1 cellular context compared by ENCODE assay signal in the genomic region with DNA sequence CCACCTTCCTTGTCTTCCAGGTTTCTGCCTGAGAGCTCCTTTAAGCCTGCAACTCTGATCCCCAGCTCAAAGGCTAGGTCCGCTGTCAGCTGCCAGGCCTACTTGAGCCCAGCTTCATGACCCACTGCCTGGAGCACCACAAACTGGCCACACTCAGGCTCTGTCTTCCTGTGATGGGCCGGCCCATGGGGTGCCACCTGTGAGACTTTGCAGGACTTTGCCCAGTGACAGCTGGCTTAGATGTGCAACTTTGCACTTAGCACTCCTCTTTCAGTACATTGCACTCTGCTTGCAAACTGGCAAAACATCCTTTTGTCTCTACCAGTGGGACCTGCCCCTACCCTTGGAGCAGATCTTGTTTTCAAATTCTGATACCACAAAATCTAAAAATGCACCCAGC.
TF ChIP-seq lines count a peak whose summit lies in the region.

No MANE protein-coding gene starts in this region.

TF ChIP-seq in HepG2, 621 proteins besides CTCF, POLR2A, EP300 and RAD21 (continued from another document and continues in another):
- TF ChIP-seq, protein P1, sequence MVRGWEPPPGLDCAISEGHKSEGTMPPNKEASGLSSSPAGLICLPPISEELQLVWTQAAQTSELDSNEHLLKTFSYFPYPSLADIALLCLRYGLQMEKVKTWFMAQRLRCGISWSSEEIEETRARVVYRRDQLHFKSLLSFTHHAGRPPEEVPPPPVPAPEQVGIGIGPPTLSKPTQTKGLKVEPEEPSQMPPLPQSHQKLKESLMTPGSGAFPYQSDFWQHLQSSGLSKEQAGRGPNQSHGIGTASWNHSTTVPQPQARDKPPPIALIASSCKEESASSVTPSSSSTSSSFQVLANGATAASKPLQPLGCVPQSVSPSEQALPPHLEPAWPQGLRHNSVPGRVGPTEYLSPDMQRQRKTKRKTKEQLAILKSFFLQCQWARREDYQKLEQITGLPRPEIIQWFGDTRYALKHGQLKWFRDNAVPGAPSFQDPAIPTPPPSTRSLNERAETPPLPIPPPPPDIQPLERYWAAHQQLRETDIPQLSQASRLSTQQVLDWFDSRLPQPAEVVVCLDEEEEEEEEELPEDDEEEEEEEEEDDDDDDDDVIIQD (CRISPR knock-in tag; IDR thresholded peaks at IDR 0.05; ENCODE audit: low read depth), result 0 out of 2 replicates have a peak, but pooled peaks have one; percentile 39
- TF ChIP-seq CREM (IDR thresholded peaks at IDR 0.05) (peak; percentile 15; the same call in 1 of the 2 replicates), CREM (CRISPR knock-in tag; IDR thresholded peaks at IDR 0.05) (no peak), SOX5 (CRISPR knock-in tag; IDR thresholded peaks at IDR 0.05; ENCODE audit: borderline replicate concordance) (0 out of 2 replicates have a peak, but pooled peaks have one; percentile 27), CEBPG (CRISPR knock-in tag; IDR thresholded peaks at IDR 0.05) (0 out of 2 replicates have a peak, but pooled peaks have one; percentile 20), ZNF644 (CRISPR knock-in tag; IDR thresholded peaks at IDR 0.05; ENCODE audit: low read depth) (peak; percentile 52; the same call in 1 of the 2 replicates), RFXAP (CRISPR knock-in tag; IDR thresholded peaks at IDR 0.05; ENCODE audit: borderline replicate concordance) (0 out of 2 replicates have a peak, but pooled peaks have one; percentile 26), POGZ (CRISPR knock-in tag; IDR thresholded peaks at IDR 0.05) (peak; percentile 63), KDM6A (CRISPR knock-in tag; IDR thresholded peaks at IDR 0.05; ENCODE audit: low read depth) (0 out of 2 replicates have a peak, but pooled peaks have one; percentile 41), NFIC (IDR thresholded peaks at IDR 0.05; ENCODE audit: low read length) (no peak), HNF4G (IDR thresholded peaks at IDR 0.05; ENCODE audit: borderline replicate concordance, low read depth, low read length) (peak; percentile 55; the same call in 1 of the 2 replicates), HNF4G (CRISPR knock-in tag; IDR thresholded peaks at IDR 0.05; ENCODE audit: borderline replicate concordance, low read depth) (no peak; the same call in 1 of the 2 replicates), RCOR2 (CRISPR knock-in tag; IDR thresholded peaks at IDR 0.05) (peak; percentile 16; the same call in 1 of the 2 replicates), CBX5 (CRISPR knock-in tag; IDR thresholded peaks at IDR 0.05; ENCODE audit: borderline replicate concordance) (0 out of 2 replicates have a peak, but pooled peaks have one; percentile 19), MED1 (CRISPR knock-in tag; IDR thresholded peaks at IDR 0.05) (peak; percentile 33; the same call in 1 of the 2 replicates), HDAC2 (CRISPR knock-in tag; IDR thresholded peaks at IDR 0.05) (0 out of 2 replicates have a peak, but pooled peaks have one; percentile 24), ZNF788 (CRISPR knock-in tag; IDR thresholded peaks at IDR 0.05; ENCODE audit: borderline replicate concordance) (peak; percentile 39; the same call in 1 of the 2 replicates), ZNF564 (CRISPR knock-in tag; IDR thresholded peaks at IDR 0.05) (0 out of 2 replicates have a peak, but pooled peaks have one; percentile 30), ZNF292 (CRISPR knock-in tag; IDR thresholded peaks at IDR 0.05; ENCODE audit: borderline replicate concordance, low read depth) (peak; percentile 45; the same call in 1 of the 2 replicates), MAFG (CRISPR knock-in tag; IDR thresholded peaks at IDR 0.05) (no peak), HNF4A (CRISPR knock-in tag; IDR thresholded peaks at IDR 0.05) (peak; percentile 93), ZNF329 (CRISPR knock-in tag; IDR thresholded peaks at IDR 0.05; ENCODE audit: low read depth) (no peak)
- TF ChIP-seq, protein P2, sequence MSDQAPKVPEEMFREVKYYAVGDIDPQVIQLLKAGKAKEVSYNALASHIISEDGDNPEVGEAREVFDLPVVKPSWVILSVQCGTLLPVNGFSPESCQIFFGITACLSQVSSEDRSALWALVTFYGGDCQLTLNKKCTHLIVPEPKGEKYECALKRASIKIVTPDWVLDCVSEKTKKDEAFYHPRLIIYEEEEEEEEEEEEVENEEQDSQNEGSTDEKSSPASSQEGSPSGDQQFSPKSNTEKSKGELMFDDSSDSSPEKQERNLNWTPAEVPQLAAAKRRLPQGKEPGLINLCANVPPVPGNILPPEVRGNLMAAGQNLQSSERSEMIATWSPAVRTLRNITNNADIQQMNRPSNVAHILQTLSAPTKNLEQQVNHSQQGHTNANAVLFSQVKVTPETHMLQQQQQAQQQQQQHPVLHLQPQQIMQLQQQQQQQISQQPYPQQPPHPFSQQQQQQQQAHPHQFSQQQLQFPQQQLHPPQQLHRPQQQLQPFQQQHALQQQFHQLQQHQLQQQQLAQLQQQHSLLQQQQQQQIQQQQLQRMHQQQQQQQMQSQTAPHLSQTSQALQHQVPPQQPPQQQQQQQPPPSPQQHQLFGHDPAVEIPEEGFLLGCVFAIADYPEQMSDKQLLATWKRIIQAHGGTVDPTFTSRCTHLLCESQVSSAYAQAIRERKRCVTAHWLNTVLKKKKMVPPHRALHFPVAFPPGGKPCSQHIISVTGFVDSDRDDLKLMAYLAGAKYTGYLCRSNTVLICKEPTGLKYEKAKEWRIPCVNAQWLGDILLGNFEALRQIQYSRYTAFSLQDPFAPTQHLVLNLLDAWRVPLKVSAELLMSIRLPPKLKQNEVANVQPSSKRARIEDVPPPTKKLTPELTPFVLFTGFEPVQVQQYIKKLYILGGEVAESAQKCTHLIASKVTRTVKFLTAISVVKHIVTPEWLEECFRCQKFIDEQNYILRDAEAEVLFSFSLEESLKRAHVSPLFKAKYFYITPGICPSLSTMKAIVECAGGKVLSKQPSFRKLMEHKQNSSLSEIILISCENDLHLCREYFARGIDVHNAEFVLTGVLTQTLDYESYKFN (CRISPR knock-in tag; conservative IDR thresholded peaks at IDR 0.05), result peak; percentile 57
- TF ChIP-seq, protein P3, sequence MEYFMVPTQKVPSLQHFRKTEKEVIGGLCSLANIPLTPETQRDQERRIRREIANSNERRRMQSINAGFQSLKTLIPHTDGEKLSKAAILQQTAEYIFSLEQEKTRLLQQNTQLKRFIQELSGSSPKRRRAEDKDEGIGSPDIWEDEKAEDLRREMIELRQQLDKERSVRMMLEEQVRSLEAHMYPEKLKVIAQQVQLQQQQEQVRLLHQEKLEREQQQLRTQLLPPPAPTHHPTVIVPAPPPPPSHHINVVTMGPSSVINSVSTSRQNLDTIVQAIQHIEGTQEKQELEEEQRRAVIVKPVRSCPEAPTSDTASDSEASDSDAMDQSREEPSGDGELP (IDR thresholded peaks at IDR 0.05; ENCODE audit: borderline replicate concordance, low read depth), result peak; percentile 83
- TF ChIP-seq, protein P4, sequence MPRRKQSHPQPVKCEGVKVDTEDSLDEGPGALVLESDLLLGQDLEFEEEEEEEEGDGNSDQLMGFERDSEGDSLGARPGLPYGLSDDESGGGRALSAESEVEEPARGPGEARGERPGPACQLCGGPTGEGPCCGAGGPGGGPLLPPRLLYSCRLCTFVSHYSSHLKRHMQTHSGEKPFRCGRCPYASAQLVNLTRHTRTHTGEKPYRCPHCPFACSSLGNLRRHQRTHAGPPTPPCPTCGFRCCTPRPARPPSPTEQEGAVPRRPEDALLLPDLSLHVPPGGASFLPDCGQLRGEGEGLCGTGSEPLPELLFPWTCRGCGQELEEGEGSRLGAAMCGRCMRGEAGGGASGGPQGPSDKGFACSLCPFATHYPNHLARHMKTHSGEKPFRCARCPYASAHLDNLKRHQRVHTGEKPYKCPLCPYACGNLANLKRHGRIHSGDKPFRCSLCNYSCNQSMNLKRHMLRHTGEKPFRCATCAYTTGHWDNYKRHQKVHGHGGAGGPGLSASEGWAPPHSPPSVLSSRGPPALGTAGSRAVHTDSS (CRISPR knock-in tag; conservative IDR thresholded peaks at IDR 0.05), result no peak
- TF ChIP-seq, protein P5, sequence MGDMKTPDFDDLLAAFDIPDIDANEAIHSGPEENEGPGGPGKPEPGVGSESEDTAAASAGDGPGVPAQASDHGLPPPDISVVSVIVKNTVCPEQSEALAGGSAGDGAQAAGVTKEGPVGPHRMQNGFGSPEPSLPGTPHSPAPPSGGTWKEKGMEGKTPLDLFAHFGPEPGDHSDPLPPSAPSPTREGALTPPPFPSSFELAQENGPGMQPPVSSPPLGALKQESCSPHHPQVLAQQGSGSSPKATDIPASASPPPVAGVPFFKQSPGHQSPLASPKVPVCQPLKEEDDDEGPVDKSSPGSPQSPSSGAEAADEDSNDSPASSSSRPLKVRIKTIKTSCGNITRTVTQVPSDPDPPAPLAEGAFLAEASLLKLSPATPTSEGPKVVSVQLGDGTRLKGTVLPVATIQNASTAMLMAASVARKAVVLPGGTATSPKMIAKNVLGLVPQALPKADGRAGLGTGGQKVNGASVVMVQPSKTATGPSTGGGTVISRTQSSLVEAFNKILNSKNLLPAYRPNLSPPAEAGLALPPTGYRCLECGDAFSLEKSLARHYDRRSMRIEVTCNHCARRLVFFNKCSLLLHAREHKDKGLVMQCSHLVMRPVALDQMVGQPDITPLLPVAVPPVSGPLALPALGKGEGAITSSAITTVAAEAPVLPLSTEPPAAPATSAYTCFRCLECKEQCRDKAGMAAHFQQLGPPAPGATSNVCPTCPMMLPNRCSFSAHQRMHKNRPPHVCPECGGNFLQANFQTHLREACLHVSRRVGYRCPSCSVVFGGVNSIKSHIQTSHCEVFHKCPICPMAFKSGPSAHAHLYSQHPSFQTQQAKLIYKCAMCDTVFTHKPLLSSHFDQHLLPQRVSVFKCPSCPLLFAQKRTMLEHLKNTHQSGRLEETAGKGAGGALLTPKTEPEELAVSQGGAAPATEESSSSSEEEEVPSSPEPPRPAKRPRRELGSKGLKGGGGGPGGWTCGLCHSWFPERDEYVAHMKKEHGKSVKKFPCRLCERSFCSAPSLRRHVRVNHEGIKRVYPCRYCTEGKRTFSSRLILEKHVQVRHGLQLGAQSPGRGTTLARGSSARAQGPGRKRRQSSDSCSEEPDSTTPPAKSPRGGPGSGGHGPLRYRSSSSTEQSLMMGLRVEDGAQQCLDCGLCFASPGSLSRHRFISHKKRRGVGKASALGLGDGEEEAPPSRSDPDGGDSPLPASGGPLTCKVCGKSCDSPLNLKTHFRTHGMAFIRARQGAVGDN (CRISPR knock-in tag; IDR thresholded peaks at IDR 0.05), result peak; percentile 79
- TF ChIP-seq, protein P6, sequence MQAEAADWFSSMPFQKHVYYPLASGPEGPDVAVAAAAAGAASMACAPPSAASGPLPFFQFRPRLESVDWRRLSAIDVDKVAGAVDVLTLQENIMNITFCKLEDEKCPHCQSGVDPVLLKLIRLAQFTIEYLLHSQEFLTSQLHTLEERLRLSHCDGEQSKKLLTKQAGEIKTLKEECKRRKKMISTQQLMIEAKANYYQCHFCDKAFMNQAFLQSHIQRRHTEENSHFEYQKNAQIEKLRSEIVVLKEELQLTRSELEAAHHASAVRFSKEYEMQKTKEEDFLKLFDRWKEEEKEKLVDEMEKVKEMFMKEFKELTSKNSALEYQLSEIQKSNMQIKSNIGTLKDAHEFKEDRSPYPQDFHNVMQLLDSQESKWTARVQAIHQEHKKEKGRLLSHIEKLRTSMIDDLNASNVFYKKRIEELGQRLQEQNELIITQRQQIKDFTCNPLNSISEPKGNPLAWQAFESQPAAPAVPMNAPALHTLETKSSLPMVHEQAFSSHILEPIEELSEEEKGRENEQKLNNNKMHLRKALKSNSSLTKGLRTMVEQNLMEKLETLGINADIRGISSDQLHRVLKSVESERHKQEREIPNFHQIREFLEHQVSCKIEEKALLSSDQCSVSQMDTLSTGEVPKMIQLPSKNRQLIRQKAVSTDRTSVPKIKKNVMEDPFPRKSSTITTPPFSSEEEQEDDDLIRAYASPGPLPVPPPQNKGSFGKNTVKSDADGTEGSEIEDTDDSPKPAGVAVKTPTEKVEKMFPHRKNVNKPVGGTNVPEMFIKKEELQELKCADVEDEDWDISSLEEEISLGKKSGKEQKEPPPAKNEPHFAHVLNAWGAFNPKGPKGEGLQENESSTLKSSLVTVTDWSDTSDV (CRISPR knock-in tag; IDR thresholded peaks at IDR 0.05), result no peak
- TF ChIP-seq, protein P7, sequence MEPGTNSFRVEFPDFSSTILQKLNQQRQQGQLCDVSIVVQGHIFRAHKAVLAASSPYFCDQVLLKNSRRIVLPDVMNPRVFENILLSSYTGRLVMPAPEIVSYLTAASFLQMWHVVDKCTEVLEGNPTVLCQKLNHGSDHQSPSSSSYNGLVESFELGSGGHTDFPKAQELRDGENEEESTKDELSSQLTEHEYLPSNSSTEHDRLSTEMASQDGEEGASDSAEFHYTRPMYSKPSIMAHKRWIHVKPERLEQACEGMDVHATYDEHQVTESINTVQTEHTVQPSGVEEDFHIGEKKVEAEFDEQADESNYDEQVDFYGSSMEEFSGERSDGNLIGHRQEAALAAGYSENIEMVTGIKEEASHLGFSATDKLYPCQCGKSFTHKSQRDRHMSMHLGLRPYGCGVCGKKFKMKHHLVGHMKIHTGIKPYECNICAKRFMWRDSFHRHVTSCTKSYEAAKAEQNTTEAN (CRISPR knock-in tag; conservative IDR thresholded peaks at IDR 0.05), result 0 out of 2 replicates have a peak, but pooled peaks have one; percentile 24
- TF ChIP-seq, protein P8, sequence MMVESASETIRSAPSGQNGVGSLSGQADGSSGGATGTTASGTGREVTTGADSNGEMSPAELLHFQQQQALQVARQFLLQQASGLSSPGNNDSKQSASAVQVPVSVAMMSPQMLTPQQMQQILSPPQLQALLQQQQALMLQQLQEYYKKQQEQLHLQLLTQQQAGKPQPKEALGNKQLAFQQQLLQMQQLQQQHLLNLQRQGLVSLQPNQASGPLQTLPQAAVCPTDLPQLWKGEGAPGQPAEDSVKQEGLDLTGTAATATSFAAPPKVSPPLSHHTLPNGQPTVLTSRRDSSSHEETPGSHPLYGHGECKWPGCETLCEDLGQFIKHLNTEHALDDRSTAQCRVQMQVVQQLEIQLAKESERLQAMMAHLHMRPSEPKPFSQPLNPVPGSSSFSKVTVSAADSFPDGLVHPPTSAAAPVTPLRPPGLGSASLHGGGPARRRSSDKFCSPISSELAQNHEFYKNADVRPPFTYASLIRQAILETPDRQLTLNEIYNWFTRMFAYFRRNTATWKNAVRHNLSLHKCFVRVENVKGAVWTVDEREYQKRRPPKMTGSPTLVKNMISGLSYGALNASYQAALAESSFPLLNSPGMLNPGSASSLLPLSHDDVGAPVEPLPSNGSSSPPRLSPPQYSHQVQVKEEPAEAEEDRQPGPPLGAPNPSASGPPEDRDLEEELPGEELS (CRISPR knock-in tag; IDR thresholded peaks at IDR 0.05), result peak; percentile 38; the same call in 1 of the 2 replicates
- TF ChIP-seq, protein P9, sequence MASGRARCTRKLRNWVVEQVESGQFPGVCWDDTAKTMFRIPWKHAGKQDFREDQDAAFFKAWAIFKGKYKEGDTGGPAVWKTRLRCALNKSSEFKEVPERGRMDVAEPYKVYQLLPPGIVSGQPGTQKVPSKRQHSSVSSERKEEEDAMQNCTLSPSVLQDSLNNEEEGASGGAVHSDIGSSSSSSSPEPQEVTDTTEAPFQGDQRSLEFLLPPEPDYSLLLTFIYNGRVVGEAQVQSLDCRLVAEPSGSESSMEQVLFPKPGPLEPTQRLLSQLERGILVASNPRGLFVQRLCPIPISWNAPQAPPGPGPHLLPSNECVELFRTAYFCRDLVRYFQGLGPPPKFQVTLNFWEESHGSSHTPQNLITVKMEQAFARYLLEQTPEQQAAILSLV (CRISPR knock-in tag; IDR thresholded peaks at IDR 0.05; ENCODE audit: borderline replicate concordance), result no peak
- TF ChIP-seq, protein P10, sequence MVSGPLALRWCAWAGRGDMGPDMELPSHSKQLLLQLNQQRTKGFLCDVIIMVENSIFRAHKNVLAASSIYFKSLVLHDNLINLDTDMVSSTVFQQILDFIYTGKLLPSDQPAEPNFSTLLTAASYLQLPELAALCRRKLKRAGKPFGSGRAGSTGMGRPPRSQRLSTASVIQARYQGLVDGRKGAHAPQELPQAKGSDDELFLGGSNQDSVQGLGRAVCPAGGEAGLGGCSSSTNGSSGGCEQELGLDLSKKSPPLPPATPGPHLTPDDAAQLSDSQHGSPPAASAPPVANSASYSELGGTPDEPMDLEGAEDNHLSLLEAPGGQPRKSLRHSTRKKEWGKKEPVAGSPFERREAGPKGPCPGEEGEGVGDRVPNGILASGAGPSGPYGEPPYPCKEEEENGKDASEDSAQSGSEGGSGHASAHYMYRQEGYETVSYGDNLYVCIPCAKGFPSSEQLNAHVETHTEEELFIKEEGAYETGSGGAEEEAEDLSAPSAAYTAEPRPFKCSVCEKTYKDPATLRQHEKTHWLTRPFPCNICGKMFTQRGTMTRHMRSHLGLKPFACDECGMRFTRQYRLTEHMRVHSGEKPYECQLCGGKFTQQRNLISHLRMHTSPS (CRISPR knock-in tag; IDR thresholded peaks at IDR 0.05; ENCODE audit: low read depth), result peak; percentile 84
